8 cellular contexts compared by ENCODE assay signal in genomic region chr4:37686373-37687174, GRCh38. TPM values are rescaled to one million over a fixed set of nuclear protein-coding genes. Genes with fewer than 3 reads are reported as not detected.
DNase-seq lines count a peak whose midpoint lies in the region; ATAC-seq and TF ChIP-seq lines count a peak whose summit lies in the region.

Gene RELL1, minus strand, starts transcription at chr4:37686376. Its CDS starts 89 bp downstream, at chr4:37686287.

- TF ChIP-seq CTCF in kidney epithelial cell (IDR thresholded peaks at IDR 0.05; ENCODE audit: insufficient read depth, low read length, poor library complexity, severe bottlenecking) = no peak

- peak within 1 kb of the TSS; percentile 75 for H3K27ac ChIP-seq in cingulate gyrus (ENCODE audit: low read depth, low read length)

- H3K27me3 ChIP-seq in kidney epithelial cell (ENCODE audit: control insufficient read depth, insufficient read depth, low read length) = no peaks in the 10 kb centered on the region

- H3K36me3 ChIP-seq in kidney epithelial cell (ENCODE audit: control insufficient read depth, insufficient read depth, low read length) = no peaks in the 10 kb centered on the region

- DNase-seq in AML-193 (lab: John Stamatoyannopoulos, UW) (peak; percentile 94 to 97), NCI-H524 treated with DMSO at 0.1 percent for 48 hours (lab: John Stamatoyannopoulos, UW) (peak; percentile 93), kidney epithelial cell (ENCODE audit: low read depth) (peak; percentile 94)
- DNase-seq in activated CD4-positive, alpha-beta T cell treated with anti-CD3 and anti-CD28 coated beads for 48 hours = peak; percentile 99
- peak; percentile 99 for DNase-seq in stimulated activated CD4-positive, alpha-beta T cell treated with anti-CD3 and anti-CD28 coated beads, Interleukin-15, amount 100 ng/mL, for 24 hours

- peak within 1 kb of the TSS; percentile 92 for H3K4me3 ChIP-seq in kidney epithelial cell (ENCODE audit: low read depth, low read length)

- ATAC-seq in GM19324 (IDR thresholded peaks at IDR 0.05; ENCODE audit: low FRiP score, unreplicated experiment) (peak; percentile 86), HG03460 (IDR thresholded peaks at IDR 0.05; ENCODE audit: unreplicated experiment) (peak; percentile 73)

RNA-seq across cellular contexts. Expression of gene RELL1, which starts in this region (rescaled TPM):
- total RNA-seq in kidney epithelial cell = 55.2 and 60.7 TPM in 2 replicates

Comparison
In these comparisons a context has a peak if more than half of its experiments do, and no peak if none do; other contexts are left out.
1. Peak in every context shown above with its lines: DNase-seq, ATAC-seq, H3K4me3 ChIP-seq and H3K27ac ChIP-seq.